In the genomic region with DNA sequence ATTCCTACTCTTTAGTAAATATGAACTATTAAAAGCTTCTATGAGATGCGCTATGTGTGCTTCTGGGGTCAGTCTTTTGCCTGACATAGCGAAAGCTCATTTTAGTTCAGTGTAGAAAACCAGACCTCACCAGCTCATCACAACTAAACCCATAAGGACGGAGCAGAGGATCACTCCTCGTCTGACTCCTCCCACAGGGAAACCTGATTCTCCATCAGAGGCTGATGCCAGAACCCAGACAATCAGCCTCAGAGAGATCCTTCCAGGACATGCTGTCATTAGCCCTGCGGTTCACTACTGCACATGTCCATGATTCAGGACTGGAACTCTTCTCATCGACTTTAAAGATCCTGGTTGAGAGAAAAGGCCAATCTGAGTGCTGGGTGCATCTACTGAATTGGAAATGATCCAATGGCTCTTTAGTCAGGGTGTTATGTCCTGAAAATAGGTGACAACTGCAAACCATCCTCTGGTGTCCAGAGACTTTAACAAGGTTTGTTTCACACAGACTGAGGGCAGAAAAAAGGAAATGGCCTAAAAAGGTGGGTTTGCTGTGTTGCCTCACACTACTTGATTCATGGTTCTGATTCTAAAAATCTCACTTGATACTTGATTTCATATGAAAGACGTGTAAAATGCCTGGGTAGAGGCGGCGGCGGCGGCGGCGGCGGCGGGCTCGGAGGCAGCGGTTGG, we compare ENCODE assay signal across 1 cellular context. TPM values are rescaled to one million over a fixed set of nuclear protein-coding genes. Genes with fewer than 3 reads are reported as not detected.
"Had no signal": no experiment of that assay in that cellular context is flagged by ENCODE, and none has a peak within 500 bp of the region (broad histone marks: within the 10 kb centered on the region; RNA-seq: fewer than 3 reads in every experiment).

A gene (plus strand): TSS at position 643 of the 693 bp plus-strand sequence. CDS start 117 bp downstream, outside the sequence.

RNA-seq across cellular contexts. Expression of the gene that starts here (rescaled TPM):
- total RNA-seq: vagina had no signal
